Comparison of ENCODE assay signal across 9 cellular contexts in genomic region chr21:25563399-25564116, GRCh38. TPM values are rescaled to one million over a fixed set of nuclear protein-coding genes. Genes with fewer than 3 reads are reported as not detected.
DNase-seq lines count a peak whose midpoint lies in the region; ATAC-seq and TF ChIP-seq lines count a peak whose summit lies in the region.
"Had no signal": no experiment of that assay in that cellular context is flagged by ENCODE, and none has a peak within 500 bp of the region (broad histone marks: within the 10 kb centered on the region; RNA-seq: fewer than 3 reads in every experiment).

No MANE protein-coding gene starts in this region.

- no peaks in the 10 kb centered on the region for H3K9me3 ChIP-seq in Peyer's patch
- no peaks in the 10 kb centered on the region for H3K9me3 ChIP-seq in duodenal mucosa (ENCODE audit: control insufficient read depth in 1 of 2, low read length in 2 of 2)
- H3K9me3 ChIP-seq in vagina = no peaks in the 10 kb centered on the region

- DNase-seq in AML-193 (lab: John Stamatoyannopoulos, UW) (peak; percentile 86 to 89), Peyer's patch (peak in 2 of 3 donors; percentile 56 to 58), COR-L47 (lab: John Stamatoyannopoulos, UW) (no peak), vagina (ENCODE audit: extremely low spot score in 2 of 2) (no peak), amniotic stem cell (lab: John Stamatoyannopoulos, UW) (no peak), NCI-H2029 (lab: John Stamatoyannopoulos, UW) (no peak)

- H3K4me1 ChIP-seq in Peyer's patch (peaks cover 0 to 6% (median 3%) of the 10 kb centered on the region in 4 donors), duodenal mucosa (ENCODE audit: control insufficient read depth in 1 of 2, insufficient read depth in 2 of 2, low read length in 2 of 2) (peaks cover 19 to 24% of the 10 kb centered on the region in 2 donors), vagina (no peaks in the 10 kb centered on the region)

- TF ChIP-seq POLR2A in Peyer's patch (IDR thresholded peaks at IDR 0.05) (no peak), vagina (IDR thresholded peaks at IDR 0.05) (no peak)

- H3K9ac ChIP-seq in duodenal mucosa (ENCODE audit: low read depth in 1 of 2, low read length in 2 of 2) = peak overlapping the region in 1 of 2 donors; percentile 59
- H3K9ac ChIP-seq: KMS-11 had no signal

- ATAC-seq in GM19397 (IDR thresholded peaks at IDR 0.05; ENCODE audit: unreplicated experiment) = peak; percentile 15

- no peaks in the 10 kb centered on the region for H3K27me3 ChIP-seq in Peyer's patch
- no peaks in the 10 kb centered on the region for H3K27me3 ChIP-seq in duodenal mucosa (ENCODE audit: control insufficient read depth in 1 of 2, insufficient read depth in 2 of 2, low read length in 2 of 2)
- H3K27me3 ChIP-seq in vagina = no peaks in the 10 kb centered on the region

- TF ChIP-seq CTCF in Peyer's patch (IDR thresholded peaks at IDR 0.05) = no peak
- TF ChIP-seq CTCF in vagina (IDR thresholded peaks at IDR 0.05) = no peak

- H3K4me3 ChIP-seq in Peyer's patch = peak overlapping the region in 3 of 4 donors; percentile 51 to 76 (median 72)
- H3K4me3 ChIP-seq in duodenal mucosa (ENCODE audit: low read depth in 1 of 2, low read length in 2 of 2) = peak overlapping the region; percentile 71 to 81
- H3K4me3 ChIP-seq in vagina = no peak overlapping the region

- no peaks in the 10 kb centered on the region for H3K36me3 ChIP-seq in Peyer's patch
- H3K36me3 ChIP-seq in duodenal mucosa (ENCODE audit: control insufficient read depth in 1 of 2, insufficient read depth in 2 of 2, low read length in 2 of 2) = no peaks in the 10 kb centered on the region
- H3K36me3 ChIP-seq in vagina = no peaks in the 10 kb centered on the region

- intact Hi-C loops in vagina (cut with DNase I) = no loop called here

- peak overlapping the region in 2 of 4 donors; percentile 76 to 86 for H3K27ac ChIP-seq in Peyer's patch
- no peak overlapping the region for H3K27ac ChIP-seq in duodenal mucosa (ENCODE audit: low read depth, low read length)
- H3K27ac ChIP-seq in vagina = no peak overlapping the region
- H3K27ac ChIP-seq: KMS-11 had no signal

RNA-seq across cellular contexts. Expression of gene MRPL39, which starts 43.7 kb away (rescaled TPM):
- 10 to 100 TPM in 3 of 4 donors, 1 to 10 TPM in 1; 5.3 to 18.2 (median 16.1) TPM for total RNA-seq in Peyer's patch
- 8.8 TPM for total RNA-seq in vagina

Comparison
In these comparisons a context has a peak if more than half of its experiments do, and no peak if none do; other contexts are left out.
1. DNase-seq: peak in AML-193 (2 of 2) and Peyer's patch (2 of 3); none in COR-L47 (single experiment), vagina (0 of 2), amniotic stem cell (single experiment) and NCI-H2029 (single experiment).
2. H3K4me3 ChIP-seq: peak in Peyer's patch (3 of 4) and duodenal mucosa (2 of 2); none in vagina (0 of 2).